In genomic region chr7:30922596-30922995, GRCh38 we compare ENCODE assay signal across 18 cellular contexts. TPM values are rescaled to one million over a fixed set of nuclear protein-coding genes. Genes with fewer than 3 reads are reported as not detected.
DNase-seq lines count a peak whose midpoint lies in the region; ATAC-seq and TF ChIP-seq lines count a peak whose summit lies in the region.
"Had no signal": no experiment of that assay in that cellular context is flagged by ENCODE, and none has a peak within 500 bp of the region (broad histone marks: within the 10 kb centered on the region; RNA-seq: fewer than 3 reads in every experiment).

No MANE protein-coding gene starts in this region.

- no peak for TF ChIP-seq POLR2A in esophagus squamous epithelium (IDR thresholded peaks at IDR 0.05)

- H3K9me3 ChIP-seq in esophagus squamous epithelium: peaks cover 0 to 5% (median 4%) of the 10 kb centered on the region in 3 donors
- H3K9me3 ChIP-seq in lower lobe of right lung: no peaks in the 10 kb centered on the region
- H3K9me3 ChIP-seq in stomach smooth muscle (ENCODE audit: control insufficient read depth in 2 of 2, low read length in 2 of 2): peaks cover 0 to 10% of the 10 kb centered on the region in 2 donors
- no peaks in the 10 kb centered on the region for H3K9me3 ChIP-seq in Karpas-422 (ENCODE audit: low read length)
- no peaks in the 10 kb centered on the region for H3K9me3 ChIP-seq in CD8-positive, alpha-beta memory T cell (ENCODE audit: low read length)

- no peak overlapping the region for H3K9ac ChIP-seq in stomach smooth muscle (ENCODE audit: low read length in 2 of 2)
- H3K9ac ChIP-seq in Karpas-422 (ENCODE audit: low read length): no peak overlapping the region

- intact Hi-C loops in esophagus squamous epithelium (cut with DNase I) (no loop called here), lower lobe of right lung (cut with DNase I) (no loop called here)

- H3K36me3 ChIP-seq in esophagus squamous epithelium: peaks cover 0 to 39% (median 10%) of the 10 kb centered on the region in 3 donors
- peaks cover 73% of the 10 kb centered on the region for H3K36me3 ChIP-seq in lower lobe of right lung
- H3K36me3 ChIP-seq in stomach smooth muscle (ENCODE audit: control insufficient read depth in 2 of 2, insufficient read depth in 2 of 2, low read length in 2 of 2): peaks cover 33 to 41% of the 10 kb centered on the region in 2 donors
- no peaks in the 10 kb centered on the region for H3K36me3 ChIP-seq in Karpas-422 (ENCODE audit: insufficient read depth, low read length)
- no peaks in the 10 kb centered on the region for H3K36me3 ChIP-seq in CD8-positive, alpha-beta memory T cell (ENCODE audit: insufficient read depth, low read length)

- H3K27ac ChIP-seq in esophagus squamous epithelium (peak overlapping the region in 3 of 4 donors; percentile 10 to 82 (median 69)), lower lobe of right lung (peak overlapping the region; percentile 6), stomach smooth muscle (ENCODE audit: low read length) (peak overlapping the region; percentile 71), Karpas-422 (ENCODE audit: low read length) (no peak overlapping the region)
- no peak overlapping the region for H3K27ac ChIP-seq in CD8-positive, alpha-beta memory T cell (ENCODE audit: low read depth, low read length)
- H3K27ac ChIP-seq: C4-2B had no signal

- H3K4me3 ChIP-seq in esophagus squamous epithelium (no peak overlapping the region), lower lobe of right lung (no peak overlapping the region), stomach smooth muscle (ENCODE audit: low read length in 2 of 2) (no peak overlapping the region), Karpas-422 (ENCODE audit: low read length) (no peak overlapping the region)
- H3K4me3 ChIP-seq in CD8-positive, alpha-beta memory T cell (ENCODE audit: low read length): no peak overlapping the region

- DNase-seq in WTC11 (ENCODE audit: low spot score) (peak; percentile 4), esophagus squamous epithelium (lab: John Stamatoyannopoulos, UW) (no peak), lower lobe of right lung (peak; percentile 24), Karpas-422 (no peak), NCI-H2227 (lab: John Stamatoyannopoulos, UW; ENCODE audit: unreplicated experiment) (no peak), immature natural killer cell (no peak)
- DNase-seq in CD8-positive, alpha-beta memory T cell: no peak
- DNase-seq: DND-41, NCI-H1694, NCI-H524, nucleus accumbens, SW 1271 had no signal

- POLR2A ChIA-PET in WTC11 (lab: Charles Lee): no interaction called here
- POLR2A ChIA-PET in CD8-positive, alpha-beta memory T cell (lab: Charles Lee): no interaction called here

- H3K4me3 Mint-ChIP-seq in WTC11 (no peak overlapping the region), immature natural killer cell (no peak overlapping the region)
- H3K4me3 Mint-ChIP-seq in CD8-positive, alpha-beta memory T cell: no peak overlapping the region
- H3K4me3 Mint-ChIP-seq: memory B cell had no signal

- H2AFZ ChIP-seq in Karpas-422 (ENCODE audit: low read length): no peak overlapping the region

- no peak overlapping the region for H3K4me2 ChIP-seq in Karpas-422 (ENCODE audit: low read depth, low read length, poor library complexity, severe bottlenecking)

- no peaks in the 10 kb centered on the region for H3K79me2 ChIP-seq in Karpas-422 (ENCODE audit: low read length)

- H3K4me1 ChIP-seq in esophagus squamous epithelium: peaks cover 7 to 43% (median 26%) of the 10 kb centered on the region in 3 donors
- peaks cover 53% of the 10 kb centered on the region for H3K4me1 ChIP-seq in lower lobe of right lung
- H3K4me1 ChIP-seq in stomach smooth muscle (ENCODE audit: control insufficient read depth, insufficient read depth, low read length): peaks cover 37% of the 10 kb centered on the region
- no peaks in the 10 kb centered on the region for H3K4me1 ChIP-seq in Karpas-422 (ENCODE audit: low read length)
- H3K4me1 ChIP-seq in CD8-positive, alpha-beta memory T cell (ENCODE audit: insufficient read depth, low read length): no peaks in the 10 kb centered on the region

- 89 to 90% methylated on average over 3 to 4 of the region's 9 CpGs for WGBS in esophagus squamous epithelium, 2 donors

- H3K27me3 ChIP-seq in esophagus squamous epithelium (no peaks in the 10 kb centered on the region), lower lobe of right lung (ENCODE audit: low read depth) (no peaks in the 10 kb centered on the region), stomach smooth muscle (ENCODE audit: control insufficient read depth in 1 of 2, insufficient read depth in 2 of 2, low read length in 2 of 2) (no peaks in the 10 kb centered on the region), Karpas-422 (ENCODE audit: low read length) (no peaks in the 10 kb centered on the region)
- no peaks in the 10 kb centered on the region for H3K27me3 ChIP-seq in CD8-positive, alpha-beta memory T cell (ENCODE audit: insufficient read depth, low read length, poor library complexity, severe bottlenecking)

- CTCF ChIA-PET in WTC11 (lab: Charles Lee): interaction anchor here (1.1 to 1.7 kb wide), 3 partner anchors 14 to 61 kb away, joined by 4 to 7 read pairs (median 6); no protein-coding TSS in a partner anchor
- CTCF ChIA-PET in CD8-positive, alpha-beta memory T cell (lab: Charles Lee): no interaction called here

- ATAC-seq in WTC11 (no peak), lower lobe of right lung (no peak)
- ATAC-seq: esophagus mucosa, HCT116 had no signal

- H3K4me1 Mint-ChIP-seq in WTC11 (no peaks in the 10 kb centered on the region), immature natural killer cell (no peaks in the 10 kb centered on the region)
- H3K4me1 Mint-ChIP-seq in CD8-positive, alpha-beta memory T cell: no peaks in the 10 kb centered on the region
- H3K4me1 Mint-ChIP-seq: IgD-negative memory B cell, memory B cell had no signal

- no peaks in the 10 kb centered on the region for H4K20me1 ChIP-seq in Karpas-422 (ENCODE audit: insufficient read depth, low read depth, low read length)

- H3K9me3 Mint-ChIP-seq in WTC11 (peaks cover 8% of the 10 kb centered on the region), immature natural killer cell (no peaks in the 10 kb centered on the region)
- H3K9me3 Mint-ChIP-seq in CD8-positive, alpha-beta memory T cell: peaks cover 0 to 5% (median 4%) of the 10 kb centered on the region in 5 donors

- H3K27ac Mint-ChIP-seq in WTC11: no peak overlapping the region
- no peak overlapping the region for H3K27ac Mint-ChIP-seq in immature natural killer cell
- no peak overlapping the region for H3K27ac Mint-ChIP-seq in CD8-positive, alpha-beta memory T cell
- H3K27ac Mint-ChIP-seq: IgD-negative memory B cell, memory B cell had no signal

- TF ChIP-seq CTCF in WTC11 (IDR thresholded peaks at IDR 0.05) (no peak), esophagus squamous epithelium (IDR thresholded peaks at IDR 0.05) (no peak), lower lobe of right lung (IDR thresholded peaks at IDR 0.05) (no peak)

- H3K36me3 Mint-ChIP-seq in WTC11 (no peaks in the 10 kb centered on the region), immature natural killer cell (no peaks in the 10 kb centered on the region)
- no peaks in the 10 kb centered on the region for H3K36me3 Mint-ChIP-seq in CD8-positive, alpha-beta memory T cell
- H3K36me3 Mint-ChIP-seq: IgD-negative memory B cell, memory B cell had no signal

- H3K27me3 Mint-ChIP-seq in WTC11 (ENCODE audit: low read depth) (no peaks in the 10 kb centered on the region), immature natural killer cell (ENCODE audit: low read depth in 3 of 3) (peaks cover under 1 to 2% (median 1%) of the 10 kb centered on the region in 3 donors)
- peaks cover 0 to 2% of the 10 kb centered on the region in 2 donors for H3K27me3 Mint-ChIP-seq in CD8-positive, alpha-beta memory T cell
- H3K27me3 Mint-ChIP-seq: IgD-negative memory B cell had no signal

- H3K9me2 ChIP-seq in Karpas-422 (replicated peaks; ENCODE audit: insufficient read depth, low read length): no peaks in the 10 kb centered on the region

TF ChIP-seq in WTC11, 78 proteins besides CTCF, POLR2A, EP300 and RAD21:
- no peak for TF ChIP-seq ZSCAN18 (CRISPR knock-in tag; IDR thresholded peaks at IDR 0.05)
- no peak for TF ChIP-seq RORB (CRISPR knock-in tag; IDR thresholded peaks at IDR 0.05)
- no peak for TF ChIP-seq SMAD4 (CRISPR knock-in tag; IDR thresholded peaks at IDR 0.05)
- TF ChIP-seq MAX (CRISPR knock-in tag; IDR thresholded peaks at IDR 0.05): no peak
- no peak for TF ChIP-seq TCF7 (CRISPR knock-in tag; IDR thresholded peaks at IDR 0.05; ENCODE audit: low read depth)

RNA-seq across cellular contexts. Expression of gene AQP1, which starts 10.9 kb away (rescaled TPM):
- total RNA-seq in WTC11 (2021): 0.81 to 1.4 TPM (median 1.1 TPM) in 3 replicates
- 100 to 1,000 TPM in 1 of 4 donors, 10 to 100 TPM in 3; 14.9 to 159 (median 44.7) TPM for total RNA-seq in esophagus squamous epithelium
- total RNA-seq in lower lobe of right lung: 826 TPM
- 0.22 and 0.82 TPM in 2 replicates for total RNA-seq in Karpas-422 (2014; rRNA removed; shearing (Covaris generic); ENCODE audit: low replicate concordance)
- polyA plus RNA-seq in immature natural killer cell: under 1 TPM in 1 of 3 donors, not detected in 2; 0.08 TPM
- total RNA-seq in CD8-positive, alpha-beta memory T cell: under 1 TPM; 0.13 to 0.15 TPM
- polyA plus RNA-seq in CD8-positive, alpha-beta memory T cell: not detected
- polyA plus RNA-seq: IgD-negative memory B cell had no signal

RNA-seq across cellular contexts. Expression of gene GHRHR, which starts 41.2 kb away (rescaled TPM):
- total RNA-seq in WTC11 (2021) (4.0 to 6.6 TPM (median 5.0 TPM) in 3 replicates), esophagus squamous epithelium (not detected), lower lobe of right lung (not detected)
- total RNA-seq in Karpas-422 (2014; rRNA removed; shearing (Covaris generic); ENCODE audit: low replicate concordance): not detected in 2 replicates
- polyA plus RNA-seq in immature natural killer cell: not detected
- total RNA-seq in CD8-positive, alpha-beta memory T cell: not detected
- not detected for polyA plus RNA-seq in CD8-positive, alpha-beta memory T cell
- total RNA-seq: esophagus mucosa had no signal
- polyA plus RNA-seq: IgD-negative memory B cell had no signal

Comparison
In these comparisons a context has a peak if more than half of its experiments do, and no peak if none do; other contexts are left out.
1. DNase-seq: peak in WTC11 (single experiment) and lower lobe of right lung (single experiment); none in esophagus squamous epithelium (single experiment), Karpas-422 (single experiment), NCI-H2227 (single experiment), immature natural killer cell (0 of 3) and CD8-positive, alpha-beta memory T cell (0 of 5).
2. H3K27ac ChIP-seq: peak in esophagus squamous epithelium (3 of 4), lower lobe of right lung (single experiment) and stomach smooth muscle (single experiment); none in Karpas-422 (single experiment) and CD8-positive, alpha-beta memory T cell (single experiment).